ENCODE assay signal across 6 cellular contexts in the genomic region with DNA sequence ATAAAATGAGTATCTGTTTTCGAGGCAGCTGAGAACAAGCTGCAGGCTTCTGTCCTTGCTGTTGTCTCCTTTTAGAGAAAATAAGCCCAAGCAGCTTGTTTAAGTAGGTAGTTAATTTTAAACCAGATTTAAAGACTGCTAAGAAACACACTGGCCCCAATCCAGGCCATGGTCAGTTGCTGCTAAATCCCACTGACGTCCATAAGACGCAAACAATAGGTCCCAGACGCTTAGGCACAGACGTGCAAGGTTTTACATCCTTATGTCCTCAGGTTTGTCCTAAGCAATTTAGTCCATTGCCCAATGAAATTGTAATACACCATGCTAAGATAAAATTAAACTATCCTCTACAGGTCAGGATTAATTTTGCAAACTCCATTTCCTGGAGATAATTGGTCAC.
"Had no signal": no experiment of that assay in that cellular context is flagged by ENCODE, and none has a peak within 500 bp of the region (broad histone marks: within the 10 kb centered on the region; RNA-seq: fewer than 3 reads in every experiment).

No MANE protein-coding gene starts in this region.

- ATAC-seq: GM23338, HepG2 had no signal

- H3K4me3 ChIP-seq: GM23338 had no signal

- H3K27ac ChIP-seq: HL-60 had no signal

- DNase-seq: H9, HCEC 1CT, KBM-7 had no signal
